ENCODE assay signal across 10 cellular contexts in genomic region chr5:129541648-129542251, GRCh38.
DNase-seq lines count a peak whose midpoint lies in the region; ATAC-seq, FAIRE-seq and TF ChIP-seq lines count a peak whose summit lies in the region.
"Had no signal": no experiment of that assay in that cellular context is flagged by ENCODE, and none has a peak within 500 bp of the region (broad histone marks: within the 10 kb centered on the region; RNA-seq: fewer than 3 reads in every experiment).

No MANE protein-coding gene starts in this region.

- no peak overlapping the region for H3K27ac ChIP-seq in cardiac muscle cell
- no peak overlapping the region for H3K27ac ChIP-seq in naive thymus-derived CD4-positive, alpha-beta T cell (ENCODE audit: low read depth, low read length)
- H3K27ac ChIP-seq: BLaER1 had no signal

- H3K9me3 Mint-ChIP-seq in naive thymus-derived CD4-positive, alpha-beta T cell = peaks cover 0 to 29% (median 5%) of the 10 kb centered on the region in 11 donors

- H3K27ac Mint-ChIP-seq in naive thymus-derived CD4-positive, alpha-beta T cell = no peak overlapping the region

- TF ChIP-seq CTCF in cardiac muscle cell (IDR thresholded peaks at IDR 0.05; ENCODE audit: low read depth, low read length) (peak; percentile 35), astrocyte of the cerebellum (IDR thresholded peaks at IDR 0.05; ENCODE audit: low read depth, low read length, missing control alignments) (peak; percentile 9)

- DNase-seq in cardiac muscle cell (ENCODE audit: low read depth in 1 of 2, low spot score in 1 of 2) = peak; percentile 8 to 10
- DNase-seq in Right ventricle myocardium superior = no peak
- DNase-seq in HT1080 (ENCODE audit: low read depth) = peak; percentile 32
- DNase-seq in astrocyte of the cerebellum (ENCODE audit: low read depth) = peak; percentile 4
- DNase-seq in urothelium cell line (ENCODE audit: low spot score) = peak; percentile 9
- DNase-seq in activated T-cell treated with anti-CD3 and anti-CD28 coated beads, Interleukin-2, amount 50 U/mL, for 1 hour = no peak
- no peak for DNase-seq in naive thymus-derived CD4-positive, alpha-beta T cell
- no peak for DNase-seq in GF-D8 (lab: John Stamatoyannopoulos, UW)
- DNase-seq: NCI-H1436 treated with DMSO at 0.1 percent for 48 hours had no signal

- H3K27me3 Mint-ChIP-seq in naive thymus-derived CD4-positive, alpha-beta T cell = no peaks in the 10 kb centered on the region

- no peak overlapping the region for H3K4me3 ChIP-seq in cardiac muscle cell
- no peak overlapping the region for H3K4me3 ChIP-seq in astrocyte of the cerebellum (ENCODE audit: low read depth, low read length)
- no peak overlapping the region for H3K4me3 ChIP-seq in naive thymus-derived CD4-positive, alpha-beta T cell (ENCODE audit: low read length)
- H3K4me3 ChIP-seq: BLaER1 had no signal

- no peaks in the 10 kb centered on the region for H3K4me1 Mint-ChIP-seq in naive thymus-derived CD4-positive, alpha-beta T cell

- no peak overlapping the region for H3K4me3 Mint-ChIP-seq in naive thymus-derived CD4-positive, alpha-beta T cell

- CTCF ChIA-PET in naive thymus-derived CD4-positive, alpha-beta T cell (lab: Charles Lee) = no interaction called here

- H3K36me3 ChIP-seq in cardiac muscle cell = peaks cover 12% of the 10 kb centered on the region
- H3K36me3 ChIP-seq in naive thymus-derived CD4-positive, alpha-beta T cell (ENCODE audit: control insufficient read depth in 2 of 3, insufficient read depth in 3 of 3, low read length in 3 of 3) = no peaks in the 10 kb centered on the region
- H3K36me3 ChIP-seq: BLaER1 had no signal

- H3K4me1 ChIP-seq in cardiac muscle cell (ENCODE audit: low read depth) = no peaks in the 10 kb centered on the region
- no peaks in the 10 kb centered on the region for H3K4me1 ChIP-seq in naive thymus-derived CD4-positive, alpha-beta T cell (ENCODE audit: control insufficient read depth in 2 of 2, insufficient read depth in 2 of 2, low read length in 2 of 2)
- H3K4me1 ChIP-seq: BLaER1 had no signal

- no peak for FAIRE-seq in urothelium cell line (lab: Jason Lieb, UNC)

- H3K27me3 ChIP-seq in cardiac muscle cell = no peaks in the 10 kb centered on the region
- no peaks in the 10 kb centered on the region for H3K27me3 ChIP-seq in naive thymus-derived CD4-positive, alpha-beta T cell (ENCODE audit: control insufficient read depth in 2 of 2, insufficient read depth in 2 of 2, low read length in 2 of 2)
- H3K27me3 ChIP-seq: BLaER1 had no signal

- ATAC-seq in Right ventricle myocardium superior (ENCODE audit: poor library complexity) = no peak
- no peak for ATAC-seq in naive thymus-derived CD4-positive, alpha-beta T cell

- POLR2A ChIA-PET in naive thymus-derived CD4-positive, alpha-beta T cell (lab: Charles Lee) = no interaction called here

- in situ Hi-C loops in astrocyte of the cerebellum (cut with HindIII; ENCODE audit: low sequenced_read_pairs) = no loop called here

- intact Hi-C loops in Right ventricle myocardium superior (cut with DNase I) = no loop called here
- intact Hi-C loops in naive thymus-derived CD4-positive, alpha-beta T cell (cut with micrococcal nuclease) = no loop called here

- peaks cover 0 to under 1% (median 0%) of the 10 kb centered on the region in 5 donors for H3K36me3 Mint-ChIP-seq in naive thymus-derived CD4-positive, alpha-beta T cell

- H3K9me3 ChIP-seq in cardiac muscle cell (ENCODE audit: low read depth) = no peaks in the 10 kb centered on the region
- no peaks in the 10 kb centered on the region for H3K9me3 ChIP-seq in naive thymus-derived CD4-positive, alpha-beta T cell (ENCODE audit: control insufficient read depth in 2 of 3, low read length in 3 of 3)
- H3K9me3 ChIP-seq: BLaER1 had no signal

Comparison
In these comparisons a context has a peak if more than half of its experiments do, and no peak if none do; other contexts are left out.
1. DNase-seq: peak in cardiac muscle cell (2 of 2), HT1080 (single experiment), astrocyte of the cerebellum (single experiment) and urothelium cell line (single experiment); none in Right ventricle myocardium superior (single experiment), activated T-cell treated with anti-CD3 and anti-CD28 coated beads, Interleukin-2, amount 50 U/mL, for 1 hour (single experiment), naive thymus-derived CD4-positive, alpha-beta T cell (0 of 9) and GF-D8 (single experiment).